In the genomic region with DNA sequence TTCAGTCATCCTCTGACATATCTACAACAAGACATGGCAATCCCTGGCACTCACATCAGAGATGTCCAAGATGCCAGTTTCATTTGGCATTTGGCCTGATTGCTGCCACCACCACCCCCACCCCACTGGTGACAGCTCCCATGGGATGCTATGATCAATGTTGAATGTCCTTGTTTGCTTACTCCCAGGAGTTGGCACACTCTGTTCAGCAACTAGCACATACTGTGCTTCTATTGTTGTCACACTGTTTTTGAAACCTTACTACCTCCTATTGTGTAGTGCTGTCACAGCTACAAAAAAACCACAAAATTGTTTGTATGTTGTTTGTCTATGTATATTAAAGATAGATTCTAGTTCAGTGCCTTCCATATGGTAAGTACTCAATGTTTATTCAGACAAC, we compare ENCODE assay signal across 21 cellular contexts.
"Had no signal": no experiment of that assay in that cellular context is flagged by ENCODE, and none has a peak within 500 bp of the region (broad histone marks: within the 10 kb centered on the region; RNA-seq: fewer than 3 reads in every experiment).

No MANE protein-coding gene starts in this region.

- FAIRE-seq: endothelial cell of umbilical vein, keratinocyte, small intestine had no signal

- DNase-seq: dermis blood vessel endothelial cell; effector memory CD4-positive, alpha-beta T cell; foreskin keratinocyte; glutamatergic neuron; left ventricle myocardium superior; lower lobe of right lung; naive thymus-derived CD8-positive, alpha-beta T cell; occipital lobe; ovary; posterior cingulate gyrus; retina; right lobe of liver; small intestine; stimulated activated CD4-positive, alpha-beta T cell treated with anti-CD3 and anti-CD28 coated beads, Interleukin-15, amount 100 ng/mL, for 24 hours; stimulated activated CD4-positive, alpha-beta T cell treated with anti-CD3 and anti-CD28 coated beads, Interleukin-4, amount 100 ng/mL, for 24 hours; stimulated activated naive CD4-positive, alpha-beta T cell treated with Interleukin-2 at 50 U/mL for 16 hours; stomach; thyroid gland; trophoblast cell had no signal
